Comparison of ENCODE assay signal across 9 cellular contexts in genomic region chrX:13081385-13082285, GRCh38. TPM values are rescaled to one million over a fixed set of nuclear protein-coding genes. Genes with fewer than 3 reads are reported as not detected.
DNase-seq lines count a peak whose midpoint lies in the region; ATAC-seq and TF ChIP-seq lines count a peak whose summit lies in the region.
"Had no signal": no experiment of that assay in that cellular context is flagged by ENCODE, and none has a peak within 500 bp of the region (broad histone marks: within the 10 kb centered on the region; RNA-seq: fewer than 3 reads in every experiment).

No MANE protein-coding gene starts in this region.

- intact Hi-C loops in activated CD4-positive, alpha-beta memory T cell treated with anti-CD3 and anti-CD28 coated beads for 36 hours (cut with micrococcal nuclease) = no loop called here
- intact Hi-C loops in mammary epithelial cell (cut with micrococcal nuclease) = loop anchor here (10.0 kb wide), 1 partner anchor 203 kb away; no protein-coding TSS in a partner anchor

- no peaks in the 10 kb centered on the region for H3K27me3 Mint-ChIP-seq in activated CD4-positive, alpha-beta memory T cell treated with anti-CD3 and anti-CD28 coated beads for 36 hours
- H3K27me3 Mint-ChIP-seq in natural killer cell treated with Interleukin-12 subunit alpha and Interleukin-12 subunit beta and Interleukin-15 and Interleukin-18, amount 100 ng/mL, for 72 hours = peaks cover 0 to 15% of the 10 kb centered on the region in 2 donors

- no peak overlapping the region for H3K4me3 ChIP-seq in mammary epithelial cell (replicated peaks in 1 of 3; ENCODE audit: insufficient read depth in 1 of 3, low read depth in 2 of 3, low read length in 3 of 3)

- WGBS in mammary epithelial cell (ENCODE audit: low coverage, missing lambda C conversion rate) = 68% methylated on average over 7 of the region's 7 CpGs

- no peak for TF ChIP-seq CTCF in mammary epithelial cell (conservative IDR thresholded peaks at IDR 0.05 in 1 of 2, IDR thresholded peaks at IDR 0.05 in 1 of 2; ENCODE audit: extremely low read depth in 1 of 2, insufficient read depth in 1 of 2, low read depth in 1 of 2, low read length in 2 of 2)

- no peak for DNase-seq in activated CD4-positive, alpha-beta memory T cell treated with anti-CD3 and anti-CD28 coated beads for 36 hours
- no peak for DNase-seq in natural killer cell treated with Interleukin-12 subunit alpha and Interleukin-12 subunit beta and Interleukin-15 and Interleukin-18, amount 100 ng/mL, for 72 hours (ENCODE audit: low spot score)
- no peak for DNase-seq in NCI-H2196 (lab: John Stamatoyannopoulos, UW; ENCODE audit: unreplicated experiment)
- no peak for DNase-seq in mammary epithelial cell
- DNase-seq in hepatic stellate cell (ENCODE audit: low spot score) = no peak

- POLR2A ChIA-PET in activated CD4-positive, alpha-beta memory T cell treated with anti-CD3 and anti-CD28 coated beads for 36 hours (lab: Charles Lee) = interaction anchor here (0.7 to 1.6 kb wide), 8 partner anchors 9 to 132 kb away, joined by 3 to 8 read pairs (median 5); partner anchors contain the start of gene TMSB4X

- no peak overlapping the region for H3K9ac ChIP-seq in mammary epithelial cell (ENCODE audit: insufficient read depth, low read length)

- H3K9me3 ChIP-seq in mammary epithelial cell (replicated peaks; ENCODE audit: insufficient read depth, low read length) = no peaks in the 10 kb centered on the region

- H3K4me3 Mint-ChIP-seq in activated CD4-positive, alpha-beta memory T cell treated with anti-CD3 and anti-CD28 coated beads for 36 hours = peak overlapping the region; percentile 52
- H3K4me3 Mint-ChIP-seq in natural killer cell treated with Interleukin-12 subunit alpha and Interleukin-12 subunit beta and Interleukin-15 and Interleukin-18, amount 100 ng/mL, for 72 hours = peak overlapping the region; percentile 51

- peaks cover 76% of the 10 kb centered on the region for H3K4me1 Mint-ChIP-seq in activated CD4-positive, alpha-beta memory T cell treated with anti-CD3 and anti-CD28 coated beads for 36 hours (ENCODE audit: low read depth)
- H3K4me1 Mint-ChIP-seq in natural killer cell treated with Interleukin-12 subunit alpha and Interleukin-12 subunit beta and Interleukin-15 and Interleukin-18, amount 100 ng/mL, for 72 hours (ENCODE audit: low read depth in 2 of 2) = peaks cover 50 to 68% of the 10 kb centered on the region in 2 donors

- H3K27ac Mint-ChIP-seq in activated CD4-positive, alpha-beta memory T cell treated with anti-CD3 and anti-CD28 coated beads for 36 hours = peak overlapping the region; percentile 82
- H3K27ac Mint-ChIP-seq in natural killer cell treated with Interleukin-12 subunit alpha and Interleukin-12 subunit beta and Interleukin-15 and Interleukin-18, amount 100 ng/mL, for 72 hours = peak overlapping the region; percentile 91 to 99

- CTCF ChIA-PET in activated CD4-positive, alpha-beta memory T cell treated with anti-CD3 and anti-CD28 coated beads for 36 hours (lab: Charles Lee) = interaction anchor here (0.7 to 1.6 kb wide), 5 partner anchors 9 to 406 kb away, joined by 3 to 8 read pairs (median 4); no protein-coding TSS in a partner anchor
- CTCF ChIA-PET in mammary epithelial cell (lab: Charles Lee; ENCODE audit: low non-redundant PET) = no interaction called here

- in situ Hi-C loops in mammary epithelial cell (cut with MboI; ENCODE audit: low sequenced_read_pairs in 2 of 2) = no loop called here

- H3K79me2 ChIP-seq in mammary epithelial cell (ENCODE audit: insufficient read depth, low read length) = no peaks in the 10 kb centered on the region

- H2AFZ ChIP-seq in mammary epithelial cell (ENCODE audit: low read depth, low read length) = no peak overlapping the region

- no peaks in the 10 kb centered on the region for H3K9me3 Mint-ChIP-seq in activated CD4-positive, alpha-beta memory T cell treated with anti-CD3 and anti-CD28 coated beads for 36 hours
- no peaks in the 10 kb centered on the region for H3K9me3 Mint-ChIP-seq in natural killer cell treated with Interleukin-12 subunit alpha and Interleukin-12 subunit beta and Interleukin-15 and Interleukin-18, amount 100 ng/mL, for 72 hours

- H3K4me2 ChIP-seq in mammary epithelial cell (ENCODE audit: insufficient read depth, low read depth, low read length) = no peak overlapping the region

- ATAC-seq in GM18505 (IDR thresholded peaks at IDR 0.05; ENCODE audit: unreplicated experiment) (peak; percentile 52), HG03108 (IDR thresholded peaks at IDR 0.05; ENCODE audit: unreplicated experiment) (peak; percentile 45), GM18870 (IDR thresholded peaks at IDR 0.05; ENCODE audit: unreplicated experiment) (no peak)
- peak; percentile 27 to 64 for ATAC-seq in natural killer cell treated with Interleukin-12 subunit alpha and Interleukin-12 subunit beta and Interleukin-15 and Interleukin-18, amount 100 ng/mL, for 72 hours

- dilution Hi-C loops in mammary epithelial cell (cut with HindIII; ENCODE audit: low sequenced_read_pairs) = no loop called here

- no peaks in the 10 kb centered on the region for H3K27me3 ChIP-seq in mammary epithelial cell (ENCODE audit: insufficient read depth, low read length)

- no peak for TF ChIP-seq POLR2A in GM18505 (IDR thresholded peaks at IDR 0.05; ENCODE audit: borderline replicate concordance, extremely low read depth, insufficient read depth, insufficient read length)

- no TSS peak for BruUV-seq in mammary epithelial cell (replicated peaks; lab: Mats Ljungman, UMichigan)

- no peaks in the 10 kb centered on the region for H4K20me1 ChIP-seq in mammary epithelial cell (ENCODE audit: insufficient read depth, low read length)

- no peaks in the 10 kb centered on the region for H3K36me3 ChIP-seq in mammary epithelial cell (ENCODE audit: insufficient read depth, low read length)

- no peak overlapping the region for H3K27ac ChIP-seq in mammary epithelial cell (ENCODE audit: insufficient read depth, low read depth, low read length)

- H3K4me1 ChIP-seq in mammary epithelial cell (ENCODE audit: insufficient read depth, low read length) = no peaks in the 10 kb centered on the region

- peaks cover 1% of the 10 kb centered on the region for H3K36me3 Mint-ChIP-seq in activated CD4-positive, alpha-beta memory T cell treated with anti-CD3 and anti-CD28 coated beads for 36 hours
- no peaks in the 10 kb centered on the region for H3K36me3 Mint-ChIP-seq in natural killer cell treated with Interleukin-12 subunit alpha and Interleukin-12 subunit beta and Interleukin-15 and Interleukin-18, amount 100 ng/mL, for 72 hours

RNA-seq across cellular contexts. Expression of gene FAM9C, which starts 37.2 kb away (rescaled TPM):
- under 1 TPM in 1 of 2 experiments, not detected in 1; 0.05 TPM for total RNA-seq in activated CD4-positive, alpha-beta memory T cell treated with anti-CD3 and anti-CD28 coated beads for 36 hours
- not detected for total RNA-seq in natural killer cell treated with Interleukin-12 subunit alpha and Interleukin-12 subunit beta and Interleukin-15 and Interleukin-18, amount 100 ng/mL, for 72 hours
- total RNA-seq in mammary epithelial cell = not detected
- not detected for polyA plus RNA-seq in mammary epithelial cell
- not detected for polyA minus RNA-seq in mammary epithelial cell
- total RNA-seq: dermis microvascular lymphatic vessel endothelial cell had no signal
